25 cellular contexts compared by ENCODE assay signal in the genomic region with DNA sequence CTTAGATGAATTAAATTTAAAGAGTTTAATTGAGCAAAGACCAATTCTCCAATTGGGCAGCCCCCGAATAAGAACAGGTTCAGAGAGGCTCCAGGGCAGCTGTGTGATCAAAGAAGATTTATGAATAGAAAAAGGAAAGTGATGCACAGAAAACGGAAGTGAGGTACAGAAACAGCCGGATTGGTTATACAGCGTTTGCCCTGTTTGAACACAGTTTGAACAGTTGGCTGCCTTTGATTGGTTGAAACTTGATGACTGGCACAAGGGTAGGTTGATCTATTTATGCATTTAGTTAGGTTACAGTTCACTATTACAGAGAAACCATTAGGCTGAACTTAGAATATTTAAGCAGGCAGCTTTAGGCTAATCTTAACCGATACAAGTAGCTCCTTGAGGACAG.
"Had no signal": no experiment of that assay in that cellular context is flagged by ENCODE, and none has a peak within 500 bp of the region (broad histone marks: within the 10 kb centered on the region; RNA-seq: fewer than 3 reads in every experiment).

No MANE protein-coding gene starts in this region.

- H3K4me3 ChIP-seq: esophagus squamous epithelium, gastroesophageal sphincter, left lung, lower lobe of right lung, pancreas, smooth muscle cell, suprapubic skin, tibial artery, upper lobe of left lung, uterus had no signal

- ATAC-seq: gastroesophageal sphincter; left lung; lower lobe of right lung; natural killer cell; pancreas; right cardiac atrium; stimulated activated effector memory CD8-positive, alpha-beta T cell treated with anti-CD3 and anti-CD28 coated beads, Interleukin-12 subunit alpha, Interleukin-12 subunit beta, amount 100 ng/mL, for 72 hours; stimulated activated naive CD8-positive, alpha-beta T cell treated with anti-CD3 and anti-CD28 coated beads, Interleukin-15, Interleukin-2, amounts not matched to agents 100 U/mL and 50 U/mL, for 24 hours had no signal

- H3K9me3 Mint-ChIP-seq: immature natural killer cell; natural killer cell; neural crest cell; stimulated activated effector memory CD8-positive, alpha-beta T cell treated with anti-CD3 and anti-CD28 coated beads, Interleukin-12 subunit alpha, Interleukin-12 subunit beta, amount 100 ng/mL, for 72 hours had no signal

- H3K27me3 Mint-ChIP-seq: progenitor cell of endocrine pancreas had no signal

- H3K4me1 ChIP-seq: esophagus squamous epithelium, gastroesophageal sphincter, left lung, lower lobe of right lung, pancreas, suprapubic skin, tibial artery, upper lobe of left lung, uterus had no signal

- FAIRE-seq: keratinocyte, pancreas had no signal

- H3K4me2 ChIP-seq: smooth muscle cell had no signal

- H3K27ac ChIP-seq: esophagus squamous epithelium, gastroesophageal sphincter, left lung, lower lobe of right lung, pancreas, suprapubic skin, tibial artery, upper lobe of left lung, uterus had no signal

- H3K36me3 Mint-ChIP-seq: immature natural killer cell; memory B cell; mesothelial cell of epicardium; natural killer cell; stimulated activated effector memory CD8-positive, alpha-beta T cell treated with anti-CD3 and anti-CD28 coated beads, Interleukin-12 subunit alpha, Interleukin-12 subunit beta, amount 100 ng/mL, for 72 hours had no signal

- H3K4me1 Mint-ChIP-seq: immature natural killer cell; memory B cell; mesothelial cell of epicardium; natural killer cell; neural crest cell; stimulated activated effector memory CD8-positive, alpha-beta T cell treated with anti-CD3 and anti-CD28 coated beads, Interleukin-12 subunit alpha, Interleukin-12 subunit beta, amount 100 ng/mL, for 72 hours had no signal

- H3K27ac Mint-ChIP-seq: immature natural killer cell; memory B cell; mesothelial cell of epicardium; natural killer cell; progenitor cell of endocrine pancreas; stimulated activated effector memory CD8-positive, alpha-beta T cell treated with anti-CD3 and anti-CD28 coated beads, Interleukin-12 subunit alpha, Interleukin-12 subunit beta, amount 100 ng/mL, for 72 hours had no signal

- H3K4me3 Mint-ChIP-seq: immature natural killer cell; memory B cell; mesothelial cell of epicardium; natural killer cell; neural crest cell; stimulated activated effector memory CD8-positive, alpha-beta T cell treated with anti-CD3 and anti-CD28 coated beads, Interleukin-12 subunit alpha, Interleukin-12 subunit beta, amount 100 ng/mL, for 72 hours had no signal

- H3K36me3 ChIP-seq: esophagus squamous epithelium, gastroesophageal sphincter, left lung, lower lobe of right lung, pancreas, suprapubic skin, tibial artery, upper lobe of left lung, uterus had no signal

- H3K27me3 ChIP-seq: esophagus squamous epithelium, gastroesophageal sphincter, left lung, pancreas, suprapubic skin, tibial artery, upper lobe of left lung, uterus had no signal

- H3K9me3 ChIP-seq: esophagus squamous epithelium, gastroesophageal sphincter, left lung, lower lobe of right lung, pancreas, suprapubic skin, tibial artery, upper lobe of left lung, uterus had no signal

- DNase-seq: dermis blood vessel endothelial cell; esophagus squamous epithelium; glutamatergic neuron; immature natural killer cell; left lung; lower lobe of right lung; natural killer cell; occipital lobe; pancreas; right cardiac atrium; stimulated activated CD4-positive, alpha-beta T cell treated with anti-CD3 and anti-CD28 coated beads, Interleukin-4, amount 100 ng/mL, for 1 hour; stimulated activated CD8-positive, alpha-beta memory T cell treated with anti-CD3 and anti-CD28 coated beads, Interleukin-4, amount 100 ng/mL, for 48 hours; stimulated activated naive CD8-positive, alpha-beta T cell treated with anti-CD3 and anti-CD28 coated beads, Interleukin-15, Interleukin-2, amounts not matched to agents 100 U/mL and 50 U/mL, for 24 hours; tibial artery; upper lobe of left lung; uterus had no signal
